1 cellular context compared by ENCODE assay signal in genomic region chr4:68373513-68373912, GRCh38.
TF ChIP-seq lines count a peak whose summit lies in the region.

No MANE protein-coding gene starts in this region.

TF ChIP-seq in IMR-90, 13 proteins besides CTCF, POLR2A, EP300 and RAD21 (continued from another document):
- TF ChIP-seq BHLHE40 (IDR thresholded peaks at IDR 0.05; ENCODE audit: low read depth, low read length) (no peak), NFE2L2 (IDR thresholded peaks at IDR 0.05; ENCODE audit: low read depth, low read length) (no peak), FOS (IDR thresholded peaks at IDR 0.05; ENCODE audit: low read depth, low read length) (no peak), MXI1 (IDR thresholded peaks at IDR 0.05; ENCODE audit: borderline replicate concordance, low read depth, low read length) (no peak), CHD1 (IDR thresholded peaks at IDR 0.05; ENCODE audit: low read depth, low read length) (no peak), USF2 (IDR thresholded peaks at IDR 0.05; ENCODE audit: low read depth, low read length) (no peak)
